In genomic region chr6:52570291-52570700, GRCh38 we compare ENCODE assay signal across 1 cellular context.
TF ChIP-seq lines count a peak whose summit lies in the region.

No MANE protein-coding gene starts in this region.

TF ChIP-seq in IMR-90, 13 proteins besides CTCF, POLR2A, EP300 and RAD21 (continued from another document):
- TF ChIP-seq MAZ (IDR thresholded peaks at IDR 0.05; ENCODE audit: borderline replicate concordance, low read depth, low read length) (no peak), SMC3 (IDR thresholded peaks at IDR 0.05; ENCODE audit: low read depth, low read length) (no peak), MAFK (IDR thresholded peaks at IDR 0.05; ENCODE audit: low read depth, low read length) (no peak), CEBPB (IDR thresholded peaks at IDR 0.05; ENCODE audit: low read depth, low read length) (no peak), ELK1 (IDR thresholded peaks at IDR 0.05; ENCODE audit: borderline replicate concordance, low read depth, low read length) (no peak)
